In genomic region chr9:114351932-114352331, GRCh38 we compare ENCODE assay signal across 29 cellular contexts. TPM values are rescaled to one million over a fixed set of nuclear protein-coding genes. Genes with fewer than 3 reads are reported as not detected.
A peak's percentile ranks its signal among the peaks of the same experiment; 100 is the strongest.
DNase-seq lines count a peak whose midpoint lies in the region; ATAC-seq and TF ChIP-seq lines count a peak whose summit lies in the region.
"Had no signal": no experiment of that assay in that cellular context is flagged by ENCODE, and none has a peak within 500 bp of the region (broad histone marks: within the 10 kb centered on the region; RNA-seq: fewer than 3 reads in every experiment).

No MANE protein-coding gene starts in this region.

- POLR2A ChIA-PET in T-cell (lab: Charles Lee) (no interaction called here), PC-3 (lab: Charles Lee; ENCODE audit: unreplicated experiment) (no interaction called here)
- POLR2A ChIA-PET in activated naive CD8-positive, alpha-beta T cell treated with anti-CD3 and anti-CD28 coated beads, Interleukin-2, amount 10 ng/mL, durations not matched to agents 7 days and 5 days (lab: Charles Lee): interaction anchor here (0.8 to 10.2 kb wide), 6 partner anchors 12 to 44 kb away, joined by 3 to 137 read pairs (median 4); partner anchors contain the start of gene AKNA

- H3K4me1 ChIP-seq in heart right ventricle (peaks cover 0 to 28% (median 8%) of the 10 kb centered on the region in 9 donors), tibial nerve (peaks cover 0 to 32% (median 8%) of the 10 kb centered on the region in 4 donors), PC-3 (ENCODE audit: insufficient read depth, low read length) (peaks cover 12% of the 10 kb centered on the region)
- H3K4me1 ChIP-seq: pancreas had no signal

- no peaks in the 10 kb centered on the region for H3K79me2 ChIP-seq in PC-3 (ENCODE audit: low read length)

- H3K27me3 ChIP-seq in heart right ventricle (no peaks in the 10 kb centered on the region), tibial nerve (no peaks in the 10 kb centered on the region), PC-3 (ENCODE audit: low read length) (no peaks in the 10 kb centered on the region)
- H3K27me3 ChIP-seq: pancreas, SJSA1, uterus had no signal

- no peak overlapping the region for H2AFZ ChIP-seq in PC-3 (ENCODE audit: low read length)

- H3F3A ChIP-seq in PC-3 (ENCODE audit: low read length, unreplicated experiment): no peaks in the 10 kb centered on the region

- H3K36me3 ChIP-seq in heart right ventricle (peaks cover 0 to 100% (median 32%) of the 10 kb centered on the region in 9 donors), tibial nerve (peaks cover 0 to 88% (median 45%) of the 10 kb centered on the region in 3 donors), PC-3 (ENCODE audit: low read depth, low read length) (no peaks in the 10 kb centered on the region; the same call in 1 of the 2 replicates)
- H3K36me3 ChIP-seq: uterus had no signal

- H3K9ac ChIP-seq in PC-3 (ENCODE audit: low read length): no peak overlapping the region

- no TSS peak for BruUV-seq in PC-3 (replicated peaks; lab: Mats Ljungman, UMichigan)

- H3K4me3 ChIP-seq in heart right ventricle (no peak overlapping the region), tibial nerve (no peak overlapping the region), PC-3 (ENCODE audit: low read length) (no peak overlapping the region)
- H3K4me3 ChIP-seq: K562, pancreas, SJSA1, uterus had no signal

- H3K27ac ChIP-seq in heart right ventricle (no peak overlapping the region), tibial nerve (peak overlapping the region in 1 of 4 donors; percentile 36), PC-3 (ENCODE audit: low read length) (no peak overlapping the region)
- H3K27ac ChIP-seq: pancreas, SJSA1, WERI-Rb-1 had no signal

- no peaks in the 10 kb centered on the region for H3K27me3 Mint-ChIP-seq in T-cell
- no peaks in the 10 kb centered on the region for H3K27me3 Mint-ChIP-seq in activated naive CD8-positive, alpha-beta T cell treated with anti-CD3 and anti-CD28 coated beads, Interleukin-2, amount 10 ng/mL, durations not matched to agents 7 days and 5 days

- TF ChIP-seq CTCF in heart right ventricle (IDR thresholded peaks at IDR 0.05) (no peak), tibial nerve (IDR thresholded peaks at IDR 0.05) (no peak), PC-3 (conservative IDR thresholded peaks at IDR 0.05; ENCODE audit: low read depth, low read length) (no peak)

- no peaks in the 10 kb centered on the region for H3K9me2 ChIP-seq in PC-3 (replicated peaks; ENCODE audit: low read length)

- WGBS in heart right ventricle, 2 donors: 80 to 82% methylated on average over 4 of the region's 4 CpGs
- 75 to 80% methylated on average over 4 of the region's 4 CpGs for WGBS in tibial nerve, 2 donors

- ATAC-seq in Right ventricle myocardium inferior: peak; percentile 40
- no peak for ATAC-seq in heart right ventricle
- peak in 2 of 4 experiments; percentile 26 to 45 for ATAC-seq in T-cell (replicated peaks in 1 of 4)
- ATAC-seq in activated naive CD8-positive, alpha-beta T cell treated with anti-CD3 and anti-CD28 coated beads, Interleukin-2, amount 10 ng/mL, durations not matched to agents 7 days and 5 days (ENCODE audit: low read depth): peak; percentile 24
- no peak for ATAC-seq in PC-3
- ATAC-seq in HG03565 (IDR thresholded peaks at IDR 0.05; ENCODE audit: unreplicated experiment): no peak
- ATAC-seq: K562, Panc1, pancreas, right cardiac atrium had no signal

- H3K9me3 ChIP-seq in heart right ventricle (no peaks in the 10 kb centered on the region), tibial nerve (no peaks in the 10 kb centered on the region), PC-3 (ENCODE audit: low read length) (no peaks in the 10 kb centered on the region)
- H3K9me3 ChIP-seq: pancreas, SJSA1, uterus had no signal

- no peak for DNase-seq in Right ventricle myocardium inferior (ENCODE audit: missing footprints)
- no peak for DNase-seq in heart right ventricle
- DNase-seq in T-cell: peak in 4 of 34 experiments; percentile 14 to 55 (median 36)
- DNase-seq in activated naive CD8-positive, alpha-beta T cell treated with anti-CD3 and anti-CD28 coated beads, Interleukin-2, amount 10 ng/mL, durations not matched to agents 7 days and 5 days: no peak
- DNase-seq in tibial nerve (ENCODE audit: low spot score in 2 of 2): peak in 1 of 2 donors; percentile 43
- no peak for DNase-seq in PC-3
- DNase-seq in stimulated activated CD8-positive, alpha-beta memory T cell treated with anti-CD3 and anti-CD28 coated beads, Interleukin-4, amount 100 ng/mL, for 48 hours: no peak
- DNase-seq: activated effector memory CD4-positive, alpha-beta T cell treated with Interleukin-2 at 50 U/mL for 16 hours; aorta; caudate nucleus; dermis blood vessel endothelial cell; DMS53; GDM1; glutamatergic neuron; H9; mesendoderm; NCI-H146; NCI-H510A treated with DMSO at 0.1 percent for 48 hours; NK-92 treated with Interleukin-12 subunit alpha and Interleukin-12 subunit beta, amount 100 ng/mL, for 24 hours; pancreas; right cardiac atrium; uterus; WERI-Rb-1 had no signal

- intact Hi-C loops in Right ventricle myocardium inferior (cut with DNase I): no loop called here
- intact Hi-C loops in heart right ventricle (cut with DNase I): no loop called here
- intact Hi-C loops in PC-3 (cut with micrococcal nuclease): no loop called here

- no peaks in the 10 kb centered on the region for H3K9me3 Mint-ChIP-seq in T-cell
- no peaks in the 10 kb centered on the region for H3K9me3 Mint-ChIP-seq in activated naive CD8-positive, alpha-beta T cell treated with anti-CD3 and anti-CD28 coated beads, Interleukin-2, amount 10 ng/mL, durations not matched to agents 7 days and 5 days
- H3K9me3 Mint-ChIP-seq: H9, nephron had no signal

- H3K36me3 Mint-ChIP-seq in T-cell: peaks cover 52% of the 10 kb centered on the region
- H3K36me3 Mint-ChIP-seq in activated naive CD8-positive, alpha-beta T cell treated with anti-CD3 and anti-CD28 coated beads, Interleukin-2, amount 10 ng/mL, durations not matched to agents 7 days and 5 days: peaks cover 45% of the 10 kb centered on the region

- CTCF ChIA-PET in T-cell (lab: Charles Lee): interaction anchor here in 1 of 2 donors (0.5 kb wide), 1 partner anchor 152 kb away, joined by 3 read pairs; no protein-coding TSS in a partner anchor
- CTCF ChIA-PET in PC-3 (lab: Charles Lee): interaction anchor here (0.6 kb wide), 1 partner anchor 192 kb away, joined by 3 read pairs; no protein-coding TSS in a partner anchor

- peak; percentile 69 to 81 for TF ChIP-seq EP300 in tibial nerve (IDR thresholded peaks at IDR 0.05)

- H3K27ac Mint-ChIP-seq in T-cell: peak overlapping the region; percentile 41 to 45
- H3K27ac Mint-ChIP-seq in activated naive CD8-positive, alpha-beta T cell treated with anti-CD3 and anti-CD28 coated beads, Interleukin-2, amount 10 ng/mL, durations not matched to agents 7 days and 5 days: peak overlapping the region; percentile 51
- H3K27ac Mint-ChIP-seq: H9, nephron had no signal

- no peak overlapping the region for H3K4me3 Mint-ChIP-seq in T-cell
- H3K4me3 Mint-ChIP-seq in activated naive CD8-positive, alpha-beta T cell treated with anti-CD3 and anti-CD28 coated beads, Interleukin-2, amount 10 ng/mL, durations not matched to agents 7 days and 5 days: peak overlapping the region; percentile 3
- H3K4me3 Mint-ChIP-seq: H9, nephron had no signal

- H4K20me1 ChIP-seq in PC-3 (ENCODE audit: low read length): no peaks in the 10 kb centered on the region

- TF ChIP-seq POLR2A in tibial nerve (IDR thresholded peaks at IDR 0.05): no peak

- H3K4me2 ChIP-seq in PC-3 (ENCODE audit: low read length): no peak overlapping the region

- peaks cover 51 to 62% (median 58%) of the 10 kb centered on the region in 3 donors for H3K4me1 Mint-ChIP-seq in T-cell
- H3K4me1 Mint-ChIP-seq in activated naive CD8-positive, alpha-beta T cell treated with anti-CD3 and anti-CD28 coated beads, Interleukin-2, amount 10 ng/mL, durations not matched to agents 7 days and 5 days: peaks cover 54% of the 10 kb centered on the region

RNA-seq across cellular contexts. Expression of gene ORM2, which starts 22.3 kb away (rescaled TPM):
- total RNA-seq in Right ventricle myocardium inferior (not detected), heart right ventricle (not detected), T-cell (1 to 10 TPM in 3 of 5 donors, not detected in 2; 1.4 to 2.2 (median 1.8) TPM), tibial nerve (not detected), PC-3 (2014; rRNA removed) (not detected in 2 replicates)
- polyA plus RNA-seq in heart right ventricle: under 1 TPM in 1 of 2 donors, not detected in 1; 0.44 TPM
- total RNA-seq in activated naive CD8-positive, alpha-beta T cell treated with anti-CD3 and anti-CD28 coated beads, Interleukin-2, amount 10 ng/mL, durations not matched to agents 7 days and 5 days: not detected
- total RNA-seq: aorta, dermis blood vessel endothelial cell, right cardiac atrium, SJSA1 had no signal
- polyA plus RNA-seq: AG04450, aorta, K562 had no signal

RNA-seq across cellular contexts. Expression of gene ORM1, which starts 29.0 kb away (rescaled TPM):
- total RNA-seq in Right ventricle myocardium inferior (0.51 TPM), heart right ventricle (under 1 TPM in 3 of 10 donors, not detected in 7; 0.37 to 0.70 (median 0.55) TPM), T-cell (1 to 10 TPM in 3 of 5 donors, not detected in 2; 4.2 to 8.3 (median 6.2) TPM), tibial nerve (not detected), PC-3 (2014; rRNA removed) (not detected in 2 replicates)
- polyA plus RNA-seq in heart right ventricle: under 1 TPM; 0.13 to 0.59 TPM
- total RNA-seq in activated naive CD8-positive, alpha-beta T cell treated with anti-CD3 and anti-CD28 coated beads, Interleukin-2, amount 10 ng/mL, durations not matched to agents 7 days and 5 days: not detected
- total RNA-seq: dermis blood vessel endothelial cell, SJSA1 had no signal
- polyA plus RNA-seq: K562 had no signal

RNA-seq across cellular contexts. Expression of gene AKNA, which starts 35.9 kb away (rescaled TPM):
- 7.1 TPM for total RNA-seq in Right ventricle myocardium inferior
- 10 to 100 TPM in 1 of 10 donors, 1 to 10 TPM in 9; 2.7 to 20.5 (median 4.6) TPM for total RNA-seq in heart right ventricle
- 1 to 10 TPM; 3.7 to 7.1 TPM for polyA plus RNA-seq in heart right ventricle
- total RNA-seq in T-cell: 100 to 1,000 TPM; 382 to 462 (median 415) TPM
- 100 to 1,000 TPM; 482 to 492 TPM for total RNA-seq in activated naive CD8-positive, alpha-beta T cell treated with anti-CD3 and anti-CD28 coated beads, Interleukin-2, amount 10 ng/mL, durations not matched to agents 7 days and 5 days
- total RNA-seq in tibial nerve: 10 to 100 TPM; 23.6 to 42.2 (median 36.6) TPM
- 7.6 and 9.1 TPM in 2 replicates for total RNA-seq in PC-3 (2014; rRNA removed)

Comparison
In these comparisons a context has a peak if more than half of its experiments do, and no peak if none do; other contexts are left out.
1. ATAC-seq: peak in Right ventricle myocardium inferior (single experiment) and activated naive CD8-positive, alpha-beta T cell treated with anti-CD3 and anti-CD28 coated beads, Interleukin-2, amount 10 ng/mL, durations not matched to agents 7 days and 5 days (single experiment); none in heart right ventricle (0 of 8), PC-3 (single experiment) and HG03565 (single experiment).
2. RNA of gene AKNA, which starts 35.9 kb away (total RNA-seq): 482 to 492 TPM in activated naive CD8-positive, alpha-beta T cell treated with anti-CD3 and anti-CD28 coated beads, Interleukin-2, amount 10 ng/mL, durations not matched to agents 7 days and 5 days and 382 to 462 TPM in T-cell; 23.6 to 42.2 TPM in tibial nerve, 7.6 to 9.1 TPM in PC-3, 7.1 TPM in Right ventricle myocardium inferior (single experiment) and 2.7 to 20.5 TPM in heart right ventricle; every median in the first group is over 4 times any median in the second.